Comparison of ENCODE assay signal across 21 cellular contexts in genomic region chr10:121194696-121195523, GRCh38.
A peak's percentile ranks its signal among the peaks of the same experiment; 100 is the strongest.
DNase-seq lines count a peak whose midpoint lies in the region; FAIRE-seq and TF ChIP-seq lines count a peak whose summit lies in the region.
"Had no signal": no experiment of that assay in that cellular context is flagged by ENCODE, and none has a peak within 500 bp of the region (broad histone marks: within the 10 kb centered on the region; RNA-seq: fewer than 3 reads in every experiment).

No MANE protein-coding gene starts in this region.

- H3K4me3 ChIP-seq in mammary epithelial cell (replicated peaks in 1 of 3; ENCODE audit: insufficient read depth in 1 of 3, low read depth in 2 of 3, low read length in 3 of 3): no peak overlapping the region
- no peak overlapping the region for H3K4me3 ChIP-seq in breast epithelium
- no peak overlapping the region for H3K4me3 ChIP-seq in epithelial cell of esophagus (ENCODE audit: low read length)
- no peak overlapping the region for H3K4me3 ChIP-seq in adrenal gland
- no peak overlapping the region for H3K4me3 ChIP-seq in small intestine (ENCODE audit: low read depth in 1 of 2, low read length in 2 of 2)
- H3K4me3 ChIP-seq: BLaER1, GM23248 had no signal

- in situ Hi-C loops in mammary epithelial cell (cut with MboI; ENCODE audit: low sequenced_read_pairs in 2 of 2): no loop called here

- TF ChIP-seq CTCF in mammary epithelial cell (conservative IDR thresholded peaks at IDR 0.05 in 1 of 2, IDR thresholded peaks at IDR 0.05 in 1 of 2; ENCODE audit: extremely low read depth in 1 of 2, insufficient read depth in 1 of 2, low read depth in 1 of 2, low read length in 2 of 2) (no peak), breast epithelium (IDR thresholded peaks at IDR 0.05) (no peak), epithelial cell of esophagus (IDR thresholded peaks at IDR 0.05; ENCODE audit: insufficient read depth, low read depth, low read length, missing control alignments) (no peak), adrenal gland (IDR thresholded peaks at IDR 0.05) (no peak)

- intact Hi-C loops in mammary epithelial cell (cut with micrococcal nuclease): no loop called here
- intact Hi-C loops in breast epithelium (cut with DNase I; ENCODE audit: low total_unique reads): no loop called here
- intact Hi-C loops in adrenal gland (cut with DNase I): no loop called here

- CTCF ChIA-PET in mammary epithelial cell (lab: Charles Lee; ENCODE audit: low non-redundant PET): no interaction called here

- DNase-seq in mammary epithelial cell (no peak), breast epithelium (ENCODE audit: low spot score in 2 of 2) (no peak), epithelial cell of esophagus (ENCODE audit: low read depth) (peak; percentile 14), medulla oblongata (ENCODE audit: extremely low spot score) (peak; percentile 58), LoVo (ENCODE audit: low spot score) (no peak), adrenal gland (no peak), small intestine (no peak)
- DNase-seq: Caco-2; CD4-positive, CD25-positive, alpha-beta regulatory T cell; CD8-positive, alpha-beta T cell; DMS153; DND-41; GM23248; H9 had no signal

- dilution Hi-C loops in mammary epithelial cell (cut with HindIII; ENCODE audit: low sequenced_read_pairs): no loop called here

- H3K4me1 ChIP-seq in mammary epithelial cell (ENCODE audit: insufficient read depth, low read length) (peaks cover 11% of the 10 kb centered on the region), breast epithelium (no peaks in the 10 kb centered on the region), adrenal gland (replicated peaks in 1 of 2) (no peaks in the 10 kb centered on the region), small intestine (ENCODE audit: control insufficient read depth in 2 of 2, insufficient read depth in 1 of 2, low read depth in 1 of 2, low read length in 1 of 2) (no peaks in the 10 kb centered on the region)
- H3K4me1 ChIP-seq: BLaER1 had no signal

- FAIRE-seq in small intestine (lab: Jason Lieb, UNC): no peak
- FAIRE-seq: A204.1, G401.6, GM12892, GM19239 had no signal

- H3K27ac ChIP-seq in mammary epithelial cell (ENCODE audit: insufficient read depth, low read depth, low read length) (no peak overlapping the region), breast epithelium (no peak overlapping the region), adrenal gland (no peak overlapping the region), small intestine (ENCODE audit: low read depth in 1 of 2, low read length in 1 of 2) (no peak overlapping the region)
- H3K27ac ChIP-seq: 22Rv1, BLaER1, C4-2B, GM23248 had no signal

- H2AFZ ChIP-seq in mammary epithelial cell (ENCODE audit: low read depth, low read length): peak overlapping the region; percentile 79
- H2AFZ ChIP-seq: GM23248 had no signal

- H3K4me2 ChIP-seq in mammary epithelial cell (ENCODE audit: insufficient read depth, low read depth, low read length): no peak overlapping the region
- H3K4me2 ChIP-seq: BLaER1 had no signal

- H3K36me3 ChIP-seq in mammary epithelial cell (ENCODE audit: insufficient read depth, low read length) (no peaks in the 10 kb centered on the region), breast epithelium (no peaks in the 10 kb centered on the region), adrenal gland (replicated peaks in 1 of 2) (no peaks in the 10 kb centered on the region), small intestine (ENCODE audit: control insufficient read depth in 2 of 2, insufficient read depth in 2 of 2, low read length in 2 of 2) (no peaks in the 10 kb centered on the region)
- H3K36me3 ChIP-seq: BLaER1 had no signal

- H3K9ac ChIP-seq in mammary epithelial cell (ENCODE audit: insufficient read depth, low read length): no peak overlapping the region
- H3K9ac ChIP-seq: BLaER1, GM23248 had no signal

- 8% methylated on average over 10 of the region's 10 CpGs for WGBS in mammary epithelial cell (ENCODE audit: low coverage, missing lambda C conversion rate)
- 62 to 76% (median 75%) methylated on average over 6 to 10 of the region's 10 CpGs for WGBS in adrenal gland, 4 donors
- WGBS in small intestine, 3 donors: 64 to 71% (median 70%) methylated on average over 10 of the region's 10 CpGs

- no peaks in the 10 kb centered on the region for H3K9me3 ChIP-seq in mammary epithelial cell (replicated peaks; ENCODE audit: insufficient read depth, low read length)
- no peaks in the 10 kb centered on the region for H3K9me3 ChIP-seq in breast epithelium
- H3K9me3 ChIP-seq in adrenal gland (replicated peaks in 1 of 3): no peaks in the 10 kb centered on the region
- no peaks in the 10 kb centered on the region for H3K9me3 ChIP-seq in small intestine (ENCODE audit: control insufficient read depth, low read depth)
- H3K9me3 ChIP-seq: BLaER1, Caco-2 had no signal

- H3K27me3 ChIP-seq in mammary epithelial cell (ENCODE audit: insufficient read depth, low read length) (no peaks in the 10 kb centered on the region), breast epithelium (no peaks in the 10 kb centered on the region), adrenal gland (no peaks in the 10 kb centered on the region), small intestine (ENCODE audit: control insufficient read depth in 2 of 2, insufficient read depth in 2 of 2, low read length in 2 of 2) (no peaks in the 10 kb centered on the region)
- H3K27me3 ChIP-seq: BLaER1 had no signal

- H3K79me2 ChIP-seq in mammary epithelial cell (ENCODE audit: insufficient read depth, low read length): no peaks in the 10 kb centered on the region

- no peaks in the 10 kb centered on the region for H4K20me1 ChIP-seq in mammary epithelial cell (ENCODE audit: insufficient read depth, low read length)
- H4K20me1 ChIP-seq: BLaER1 had no signal

- BruUV-seq in mammary epithelial cell (replicated peaks; lab: Mats Ljungman, UMichigan): no TSS peak

- TF ChIP-seq POLR2A in breast epithelium (IDR thresholded peaks at IDR 0.05) (no peak), adrenal gland (IDR thresholded peaks at IDR 0.05) (no peak)

Comparison
In these comparisons a context has a peak if more than half of its experiments do, and no peak if none do; other contexts are left out.
1. DNase-seq: peak in epithelial cell of esophagus (single experiment) and medulla oblongata (single experiment); none in mammary epithelial cell (single experiment), breast epithelium (0 of 2), LoVo (single experiment), adrenal gland (0 of 7) and small intestine (single experiment).